In the genomic region with DNA sequence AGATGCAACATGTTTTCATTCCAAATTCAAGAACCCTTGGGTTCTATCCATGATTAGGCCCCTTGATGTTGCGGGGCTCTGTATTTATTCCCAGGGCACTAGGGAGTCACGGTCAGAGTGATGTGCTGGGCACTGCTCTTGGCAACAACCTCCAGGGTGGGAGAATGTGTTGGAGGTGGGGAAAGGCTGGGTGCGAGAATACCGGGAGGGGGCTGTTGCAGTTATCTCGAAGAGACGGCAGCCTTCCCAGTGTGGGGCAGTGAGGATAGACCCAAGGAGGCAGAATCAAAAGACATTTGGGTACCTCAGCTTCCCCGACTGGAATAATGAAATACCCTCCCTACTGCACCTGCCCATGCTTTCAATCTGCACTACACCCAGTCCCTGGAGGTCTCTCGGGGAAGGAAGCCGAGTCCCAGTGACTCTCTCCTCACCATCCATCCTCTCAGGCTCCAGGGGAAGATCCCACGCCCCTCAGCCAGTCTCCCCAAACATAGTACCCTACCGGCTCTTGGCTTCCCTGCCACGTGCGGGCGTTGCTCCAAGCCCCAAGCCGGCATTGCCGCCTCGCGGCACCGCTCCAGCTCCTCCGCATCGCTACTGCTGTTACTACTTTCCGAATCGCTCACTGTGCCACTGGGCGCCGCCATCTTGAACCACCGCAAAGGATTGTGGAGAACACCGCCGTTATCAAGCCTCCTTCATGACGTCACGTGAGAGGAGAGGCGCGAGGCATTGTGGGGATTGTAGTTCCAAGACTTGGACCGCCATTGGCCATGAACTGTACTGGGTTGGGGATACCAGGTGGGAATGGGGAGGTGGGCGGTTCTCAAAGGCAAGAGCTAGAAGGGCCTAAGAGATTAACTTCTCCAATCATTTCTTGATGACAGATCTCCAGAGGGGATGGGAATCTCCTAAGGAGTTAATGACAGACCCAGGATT, we compare ENCODE assay signal across 8 cellular contexts. TPM values are rescaled to one million over a fixed set of nuclear protein-coding genes. Genes with fewer than 3 reads are reported as not detected.
DNase-seq lines count a peak whose midpoint lies in the region; ATAC-seq and TF ChIP-seq lines count a peak whose summit lies in the region.

A gene with protein sequence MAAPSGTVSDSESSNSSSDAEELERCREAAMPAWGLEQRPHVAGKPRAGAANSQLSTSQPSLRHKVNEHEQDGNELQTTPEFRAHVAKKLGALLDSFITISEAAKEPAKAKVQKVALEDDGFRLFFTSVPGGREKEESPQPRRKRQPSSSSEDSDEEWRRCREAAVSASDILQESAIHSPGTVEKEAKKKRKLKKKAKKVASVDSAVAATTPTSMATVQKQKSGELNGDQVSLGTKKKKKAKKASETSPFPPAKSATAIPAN (minus strand): TSS at position 663 of the 942 bp plus-strand sequence. CDS start 13 bp downstream, at position 650.

- H3K36me3 Mint-ChIP-seq in WTC11: peaks cover 7% of the 10 kb centered on the region

- TF ChIP-seq CTCF in AG09319 (IDR thresholded peaks at IDR 0.05; ENCODE audit: low read depth, low read length) (no peak), WTC11 (IDR thresholded peaks at IDR 0.05) (no peak), cardiac fibroblast (IDR thresholded peaks at IDR 0.05; ENCODE audit: low read depth, low read length) (no peak)

- H3K27me3 Mint-ChIP-seq in WTC11 (ENCODE audit: low read depth): no peaks in the 10 kb centered on the region; the same call in 1 of the 2 replicates

- DNase-seq in AG09319 (ENCODE audit: extremely low read depth, low read depth) (peak; percentile 56), NCI-H345 (lab: John Stamatoyannopoulos, UW) (peak; percentile 93), WTC11 (ENCODE audit: low spot score) (peak; percentile 95), cardiac fibroblast (ENCODE audit: low read depth in 2 of 2) (peak; percentile 87 to 89), iris pigment epithelial cell (ENCODE audit: low read depth) (peak; percentile 88)
- peak; percentile 83 to 92 for DNase-seq in stimulated activated CD4-positive, alpha-beta T cell treated with anti-CD3 and anti-CD28 coated beads, Interleukin-12 subunit alpha, Interleukin-12 subunit beta, amount 100 ng/mL, for 24 hours (ENCODE audit: low read depth in 2 of 2)

- H3K4me3 ChIP-seq in cardiac fibroblast (replicated peaks in 1 of 2; ENCODE audit: low read depth in 2 of 2, low read length in 2 of 2): peak within 1 kb of the TSS; percentile 70 to 92

- peaks cover 10% of the 10 kb centered on the region for H3K4me1 Mint-ChIP-seq in WTC11

- ATAC-seq in GM19025 (IDR thresholded peaks at IDR 0.05; ENCODE audit: low read depth, unreplicated experiment) (peak; percentile 96), HG03280 (IDR thresholded peaks at IDR 0.05; ENCODE audit: unreplicated experiment) (peak; percentile 98), WTC11 (peak; percentile 97)

- peak within 1 kb of the TSS; percentile 100 for H3K4me3 Mint-ChIP-seq in WTC11

- peak within 1 kb of the TSS; percentile 98 for H3K27ac Mint-ChIP-seq in WTC11

- POLR2A ChIA-PET in WTC11 (lab: Charles Lee): interaction anchor here (0.6 kb wide), 1 partner anchor 1127 kb away, joined by 5 read pairs; no protein-coding TSS in a partner anchor

- CTCF ChIA-PET in WTC11 (lab: Charles Lee): interaction anchor here (0.6 to 3.1 kb wide), 5 partner anchors 10 to 537 kb away, joined by 3 to 17 read pairs (median 4); no protein-coding TSS in a partner anchor

- H3K9me3 Mint-ChIP-seq in WTC11: no peaks in the 10 kb centered on the region

TF ChIP-seq in WTC11, 78 proteins besides CTCF, POLR2A, EP300 and RAD21 (continues in another document):
- TF ChIP-seq FOXJ3 (CRISPR knock-in tag; IDR thresholded peaks at IDR 0.05; ENCODE audit: borderline replicate concordance): no peak
- no peak for TF ChIP-seq RELA (CRISPR knock-in tag; IDR thresholded peaks at IDR 0.05; ENCODE audit: borderline replicate concordance)
- TF ChIP-seq JAZF1 (CRISPR knock-in tag; IDR thresholded peaks at IDR 0.05): no peak
- peak; percentile 51; the same call in 1 of the 2 replicates for TF ChIP-seq FOXK1 (CRISPR knock-in tag; IDR thresholded peaks at IDR 0.05)
- TF ChIP-seq, protein P1, sequence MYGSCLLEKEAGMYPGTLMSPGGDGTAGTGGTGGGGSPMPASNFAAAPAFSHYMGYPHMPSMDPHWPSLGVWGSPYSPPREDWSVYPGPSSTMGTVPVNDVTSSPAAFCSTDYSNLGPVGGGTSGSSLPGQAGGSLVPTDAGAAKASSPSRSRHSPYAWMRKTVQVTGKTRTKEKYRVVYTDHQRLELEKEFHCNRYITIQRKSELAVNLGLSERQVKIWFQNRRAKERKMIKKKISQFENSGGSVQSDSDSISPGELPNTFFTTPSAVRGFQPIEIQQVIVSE (CRISPR knock-in tag; IDR thresholded peaks at IDR 0.05; ENCODE audit: borderline replicate concordance): no peak
- no peak for TF ChIP-seq SMAD3 (CRISPR knock-in tag; IDR thresholded peaks at IDR 0.05; ENCODE audit: borderline replicate concordance)
- TF ChIP-seq, protein P2, sequence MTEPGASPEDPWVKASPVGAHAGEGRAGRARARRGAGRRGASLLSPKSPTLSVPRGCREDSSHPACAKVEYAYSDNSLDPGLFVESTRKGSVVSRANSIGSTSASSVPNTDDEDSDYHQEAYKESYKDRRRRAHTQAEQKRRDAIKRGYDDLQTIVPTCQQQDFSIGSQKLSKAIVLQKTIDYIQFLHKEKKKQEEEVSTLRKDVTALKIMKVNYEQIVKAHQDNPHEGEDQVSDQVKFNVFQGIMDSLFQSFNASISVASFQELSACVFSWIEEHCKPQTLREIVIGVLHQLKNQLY (CRISPR knock-in tag; IDR thresholded peaks at IDR 0.05): no peak
- TF ChIP-seq, protein P3, sequence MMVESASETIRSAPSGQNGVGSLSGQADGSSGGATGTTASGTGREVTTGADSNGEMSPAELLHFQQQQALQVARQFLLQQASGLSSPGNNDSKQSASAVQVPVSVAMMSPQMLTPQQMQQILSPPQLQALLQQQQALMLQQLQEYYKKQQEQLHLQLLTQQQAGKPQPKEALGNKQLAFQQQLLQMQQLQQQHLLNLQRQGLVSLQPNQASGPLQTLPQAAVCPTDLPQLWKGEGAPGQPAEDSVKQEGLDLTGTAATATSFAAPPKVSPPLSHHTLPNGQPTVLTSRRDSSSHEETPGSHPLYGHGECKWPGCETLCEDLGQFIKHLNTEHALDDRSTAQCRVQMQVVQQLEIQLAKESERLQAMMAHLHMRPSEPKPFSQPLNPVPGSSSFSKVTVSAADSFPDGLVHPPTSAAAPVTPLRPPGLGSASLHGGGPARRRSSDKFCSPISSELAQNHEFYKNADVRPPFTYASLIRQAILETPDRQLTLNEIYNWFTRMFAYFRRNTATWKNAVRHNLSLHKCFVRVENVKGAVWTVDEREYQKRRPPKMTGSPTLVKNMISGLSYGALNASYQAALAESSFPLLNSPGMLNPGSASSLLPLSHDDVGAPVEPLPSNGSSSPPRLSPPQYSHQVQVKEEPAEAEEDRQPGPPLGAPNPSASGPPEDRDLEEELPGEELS (CRISPR knock-in tag; IDR thresholded peaks at IDR 0.05): no peak
- no peak for TF ChIP-seq NR1H2 (CRISPR knock-in tag; IDR thresholded peaks at IDR 0.05)
- TF ChIP-seq ETV6 (CRISPR knock-in tag; IDR thresholded peaks at IDR 0.05): no peak
- no peak for TF ChIP-seq RORB (CRISPR knock-in tag; IDR thresholded peaks at IDR 0.05)
- TF ChIP-seq ZNF396 (CRISPR knock-in tag; IDR thresholded peaks at IDR 0.05; ENCODE audit: borderline replicate concordance): no peak
- TF ChIP-seq NFE2L1 (CRISPR knock-in tag; IDR thresholded peaks at IDR 0.05): 0 out of 2 replicates have a peak, but pooled peaks have one; percentile 22
- no peak for TF ChIP-seq KAT7 (CRISPR knock-in tag; IDR thresholded peaks at IDR 0.05; ENCODE audit: borderline replicate concordance)
- TF ChIP-seq ZNF317 (CRISPR knock-in tag; IDR thresholded peaks at IDR 0.05; ENCODE audit: borderline replicate concordance, low read depth): no peak
- TF ChIP-seq, protein P4, sequence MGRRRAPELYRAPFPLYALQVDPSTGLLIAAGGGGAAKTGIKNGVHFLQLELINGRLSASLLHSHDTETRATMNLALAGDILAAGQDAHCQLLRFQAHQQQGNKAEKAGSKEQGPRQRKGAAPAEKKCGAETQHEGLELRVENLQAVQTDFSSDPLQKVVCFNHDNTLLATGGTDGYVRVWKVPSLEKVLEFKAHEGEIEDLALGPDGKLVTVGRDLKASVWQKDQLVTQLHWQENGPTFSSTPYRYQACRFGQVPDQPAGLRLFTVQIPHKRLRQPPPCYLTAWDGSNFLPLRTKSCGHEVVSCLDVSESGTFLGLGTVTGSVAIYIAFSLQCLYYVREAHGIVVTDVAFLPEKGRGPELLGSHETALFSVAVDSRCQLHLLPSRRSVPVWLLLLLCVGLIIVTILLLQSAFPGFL (CRISPR knock-in tag; IDR thresholded peaks at IDR 0.05; ENCODE audit: borderline replicate concordance): no peak
- no peak for TF ChIP-seq ZNF121 (CRISPR knock-in tag; IDR thresholded peaks at IDR 0.05)
- no peak for TF ChIP-seq ZNF263 (CRISPR knock-in tag; IDR thresholded peaks at IDR 0.05; ENCODE audit: low read depth)
- TF ChIP-seq, protein P5, sequence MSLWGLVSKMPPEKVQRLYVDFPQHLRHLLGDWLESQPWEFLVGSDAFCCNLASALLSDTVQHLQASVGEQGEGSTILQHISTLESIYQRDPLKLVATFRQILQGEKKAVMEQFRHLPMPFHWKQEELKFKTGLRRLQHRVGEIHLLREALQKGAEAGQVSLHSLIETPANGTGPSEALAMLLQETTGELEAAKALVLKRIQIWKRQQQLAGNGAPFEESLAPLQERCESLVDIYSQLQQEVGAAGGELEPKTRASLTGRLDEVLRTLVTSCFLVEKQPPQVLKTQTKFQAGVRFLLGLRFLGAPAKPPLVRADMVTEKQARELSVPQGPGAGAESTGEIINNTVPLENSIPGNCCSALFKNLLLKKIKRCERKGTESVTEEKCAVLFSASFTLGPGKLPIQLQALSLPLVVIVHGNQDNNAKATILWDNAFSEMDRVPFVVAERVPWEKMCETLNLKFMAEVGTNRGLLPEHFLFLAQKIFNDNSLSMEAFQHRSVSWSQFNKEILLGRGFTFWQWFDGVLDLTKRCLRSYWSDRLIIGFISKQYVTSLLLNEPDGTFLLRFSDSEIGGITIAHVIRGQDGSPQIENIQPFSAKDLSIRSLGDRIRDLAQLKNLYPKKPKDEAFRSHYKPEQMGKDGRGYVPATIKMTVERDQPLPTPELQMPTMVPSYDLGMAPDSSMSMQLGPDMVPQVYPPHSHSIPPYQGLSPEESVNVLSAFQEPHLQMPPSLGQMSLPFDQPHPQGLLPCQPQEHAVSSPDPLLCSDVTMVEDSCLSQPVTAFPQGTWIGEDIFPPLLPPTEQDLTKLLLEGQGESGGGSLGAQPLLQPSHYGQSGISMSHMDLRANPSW (CRISPR knock-in tag; conservative IDR thresholded peaks at IDR 0.05; ENCODE audit: low read depth): no peak
- peak; percentile 84 for TF ChIP-seq SP1 (CRISPR knock-in tag; conservative IDR thresholded peaks at IDR 0.05)
- TF ChIP-seq ZNF671 (CRISPR knock-in tag; IDR thresholded peaks at IDR 0.05): no peak
- no peak for TF ChIP-seq CBFB (CRISPR knock-in tag; IDR thresholded peaks at IDR 0.05; ENCODE audit: low read depth)
- TF ChIP-seq CREB1 (CRISPR knock-in tag; IDR thresholded peaks at IDR 0.05): no peak

RNA-seq across cellular contexts. Expression of the gene that starts here (rescaled TPM):
- 19.1 to 20.7 TPM (median 19.2 TPM) in 3 replicates for total RNA-seq in WTC11 (2021)

Comparison
In these comparisons a context has a peak if more than half of its experiments do, and no peak if none do; other contexts are left out.
1. Peak in every context shown above with its lines: DNase-seq, ATAC-seq and H3K4me3 ChIP-seq.